In the genomic region with DNA sequence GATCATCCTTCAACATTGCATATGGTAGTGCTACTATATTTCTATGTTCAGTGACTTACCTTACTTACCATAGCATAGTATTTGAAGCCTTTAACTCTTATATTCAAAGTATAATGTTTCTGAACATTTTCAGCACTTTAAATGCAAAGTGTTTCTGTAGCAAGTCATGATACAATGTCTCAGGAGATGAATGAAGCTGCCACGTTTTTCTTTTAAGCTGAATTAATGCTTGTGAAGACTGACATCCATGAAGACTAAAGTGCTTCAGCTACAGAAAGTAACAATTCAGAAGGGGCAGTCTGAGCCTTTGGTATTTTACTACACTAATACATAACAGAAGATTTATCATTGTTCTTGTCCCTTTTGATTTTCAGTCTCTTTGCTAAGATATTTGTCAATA, we compare ENCODE assay signal across 11 cellular contexts.
"Had no signal": no experiment of that assay in that cellular context is flagged by ENCODE, and none has a peak within 500 bp of the region (broad histone marks: within the 10 kb centered on the region; RNA-seq: fewer than 3 reads in every experiment).

No MANE protein-coding gene starts in this region.

- H3K9me3 ChIP-seq: HAP-1 had no signal

- H3K36me3 ChIP-seq: HAP-1 had no signal

- H3K4me3 Mint-ChIP-seq: GM23338, H9, HFFc6 had no signal

- H3K9me3 Mint-ChIP-seq: H9, HFFc6 had no signal

- FAIRE-seq: H1, H54 had no signal

- H3K27ac Mint-ChIP-seq: GM23338, H9, HFFc6 had no signal

- H3K4me3 ChIP-seq: GM23248, GM23338, HAP-1 had no signal

- H3K4me2 ChIP-seq: GM23338 had no signal

- H3K9ac ChIP-seq: GM23248 had no signal

- H2AFZ ChIP-seq: GM23248, GM23338 had no signal

- ATAC-seq: GM23338, HCT116 had no signal

- H3K4me1 ChIP-seq: HAP-1 had no signal

- H3K4me1 Mint-ChIP-seq: GM23338 had no signal

- DNase-seq: GM23248, GOT3, H7, H9, HCEC 1CT, HFFc6 had no signal

- H3K27ac ChIP-seq: GM23248 had no signal
